ENCODE assay signal across 2 cellular contexts in the genomic region with DNA sequence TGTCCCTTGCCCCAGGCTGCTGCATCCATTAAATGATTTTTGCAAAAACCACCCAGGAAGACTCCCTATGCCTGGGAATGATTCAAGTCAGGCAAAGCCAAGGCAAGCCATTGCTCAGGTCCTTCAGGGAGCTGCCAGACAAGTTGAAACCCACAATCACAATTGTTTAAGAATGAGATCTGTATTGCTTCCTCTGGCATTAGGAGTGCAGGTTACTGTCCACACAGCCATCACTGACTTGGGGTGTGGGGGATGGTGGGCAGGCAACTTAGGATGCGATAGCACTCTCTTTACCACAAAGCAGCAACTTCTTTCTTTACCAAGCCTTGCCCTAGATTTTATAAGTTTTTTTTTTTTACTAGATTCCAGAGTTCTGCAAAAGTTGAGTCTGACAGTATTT.
TF ChIP-seq lines count a peak whose summit lies in the region.

No MANE protein-coding gene starts in this region.

TF ChIP-seq in IMR-90, 13 proteins besides CTCF, POLR2A, EP300 and RAD21:
- TF ChIP-seq MXI1 (IDR thresholded peaks at IDR 0.05; ENCODE audit: borderline replicate concordance, low read depth, low read length) = no peak
- no peak for TF ChIP-seq USF2 (IDR thresholded peaks at IDR 0.05; ENCODE audit: low read depth, low read length)

TF ChIP-seq in SK-N-SH, 30 proteins besides CTCF, POLR2A, EP300 and RAD21:
- TF ChIP-seq MXI1 (IDR thresholded peaks at IDR 0.05; ENCODE audit: low read depth, low read length) (no peak), SIN3A (IDR thresholded peaks at IDR 0.05; ENCODE audit: borderline replicate concordance, low read depth, low read length) (no peak), TEAD4 (IDR thresholded peaks at IDR 0.05; ENCODE audit: borderline replicate concordance, insufficient read depth) (no peak)
- TF ChIP-seq, protein P1, sequence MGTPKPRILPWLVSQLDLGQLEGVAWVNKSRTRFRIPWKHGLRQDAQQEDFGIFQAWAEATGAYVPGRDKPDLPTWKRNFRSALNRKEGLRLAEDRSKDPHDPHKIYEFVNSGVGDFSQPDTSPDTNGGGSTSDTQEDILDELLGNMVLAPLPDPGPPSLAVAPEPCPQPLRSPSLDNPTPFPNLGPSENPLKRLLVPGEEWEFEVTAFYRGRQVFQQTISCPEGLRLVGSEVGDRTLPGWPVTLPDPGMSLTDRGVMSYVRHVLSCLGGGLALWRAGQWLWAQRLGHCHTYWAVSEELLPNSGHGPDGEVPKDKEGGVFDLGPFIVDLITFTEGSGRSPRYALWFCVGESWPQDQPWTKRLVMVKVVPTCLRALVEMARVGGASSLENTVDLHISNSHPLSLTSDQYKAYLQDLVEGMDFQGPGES (IDR thresholded peaks at IDR 0.05; ENCODE audit: low read depth, low read length) = no peak
TF ChIP-seq in SK-N-SH: peak in this region for 0.
